In the genomic region with DNA sequence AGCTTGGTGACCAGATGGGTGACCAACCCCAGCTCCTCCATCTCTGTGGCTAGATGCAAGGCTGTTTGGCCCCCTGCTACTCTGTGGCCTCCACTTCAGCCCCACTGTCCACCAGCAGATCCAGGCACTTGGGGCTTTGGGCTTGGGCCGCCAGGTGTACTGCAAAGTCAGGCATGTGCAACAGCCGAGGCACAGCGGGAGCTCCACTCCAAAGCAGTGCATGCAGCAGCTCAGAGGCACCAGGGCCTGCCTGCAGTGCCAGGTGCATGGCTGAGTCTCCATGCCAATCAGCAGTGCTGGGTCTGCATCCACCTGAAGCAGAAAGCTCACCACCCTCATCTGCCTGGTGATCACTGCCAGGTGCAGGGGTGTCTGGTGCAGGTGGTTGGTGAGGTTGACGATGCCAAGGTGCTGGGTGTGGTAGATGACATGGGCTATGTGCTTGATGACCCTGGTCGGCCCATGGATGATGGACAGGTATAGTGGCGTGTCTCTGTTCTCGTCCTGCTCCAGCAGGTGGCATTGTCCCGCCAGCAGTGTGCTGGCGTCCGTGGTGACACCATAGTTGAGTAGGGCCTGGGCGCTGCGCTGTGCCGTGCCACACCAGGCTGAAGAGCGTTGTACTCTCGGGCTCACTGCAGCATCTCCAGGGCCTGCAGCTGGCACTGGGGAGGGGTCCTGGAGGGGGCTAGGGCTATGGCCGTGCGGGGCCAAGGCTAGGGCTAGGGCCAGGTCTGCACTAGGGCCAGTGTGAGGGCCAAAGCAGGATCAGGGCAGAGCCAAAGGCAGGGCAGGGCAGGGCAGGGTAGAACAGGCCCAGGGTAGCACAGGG, we compare ENCODE assay signal across 1 cellular context.
TF ChIP-seq lines count a peak whose summit lies in the region.

No MANE protein-coding gene starts in this region.

TF ChIP-seq in K562, 482 proteins besides CTCF, POLR2A, EP300 and RAD21 (continued from another document):
- no peak for TF ChIP-seq TAF1 (IDR thresholded peaks at IDR 0.05; ENCODE audit: control insufficient read depth, extremely low read depth, insufficient read depth, low read length, severe bottlenecking)
- TF ChIP-seq, protein P1, sequence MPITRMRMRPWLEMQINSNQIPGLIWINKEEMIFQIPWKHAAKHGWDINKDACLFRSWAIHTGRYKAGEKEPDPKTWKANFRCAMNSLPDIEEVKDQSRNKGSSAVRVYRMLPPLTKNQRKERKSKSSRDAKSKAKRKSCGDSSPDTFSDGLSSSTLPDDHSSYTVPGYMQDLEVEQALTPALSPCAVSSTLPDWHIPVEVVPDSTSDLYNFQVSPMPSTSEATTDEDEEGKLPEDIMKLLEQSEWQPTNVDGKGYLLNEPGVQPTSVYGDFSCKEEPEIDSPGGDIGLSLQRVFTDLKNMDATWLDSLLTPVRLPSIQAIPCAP (CRISPR knock-in tag; IDR thresholded peaks at IDR 0.05; ENCODE audit: borderline replicate concordance), result no peak
- TF ChIP-seq SMC3 (conservative IDR thresholded peaks at IDR 0.05; ENCODE audit: insufficient read depth, low read depth, low read length), result peak; percentile 83
- no peak for TF ChIP-seq ZNF695 (CRISPR knock-in tag; IDR thresholded peaks at IDR 0.05)
- no peak for TF ChIP-seq PTRF (tag; IDR thresholded peaks at IDR 0.05)
- no peak for TF ChIP-seq ZBTB5 (IDR thresholded peaks at IDR 0.05)
- no peak for TF ChIP-seq PHB2 (IDR thresholded peaks at IDR 0.05; ENCODE audit: low read depth)
- peak; percentile 43; the same call in 1 of the 2 replicates for TF ChIP-seq CREM (IDR thresholded peaks at IDR 0.05; ENCODE audit: low read depth)
- TF ChIP-seq PCBP2 (IDR thresholded peaks at IDR 0.05; ENCODE audit: low read depth, low read length, poor library complexity, severe bottlenecking), result no peak
- no peak for TF ChIP-seq HOXB6 (CRISPR knock-in tag; IDR thresholded peaks at IDR 0.05; ENCODE audit: borderline replicate concordance)
- no peak for TF ChIP-seq KAT8 (IDR thresholded peaks at IDR 0.05; ENCODE audit: low read depth)
- TF ChIP-seq SMARCA4 (IDR thresholded peaks at IDR 0.05), result no peak
- no peak for TF ChIP-seq DIDO1 (tag; IDR thresholded peaks at IDR 0.05; ENCODE audit: low read depth)
- peak; percentile 52; the same call in 1 of the 2 replicates for TF ChIP-seq STAG1 (CRISPR knock-in tag; IDR thresholded peaks at IDR 0.05; ENCODE audit: borderline replicate concordance)
- no peak for TF ChIP-seq CREB1 (IDR thresholded peaks at IDR 0.05)
- TF ChIP-seq CREB1 (CRISPR knock-in tag; IDR thresholded peaks at IDR 0.05), result 0 out of 2 replicates have a peak, but pooled peaks have one; percentile 22
- TF ChIP-seq MEIS2 (IDR thresholded peaks at IDR 0.05; ENCODE audit: partially characterized antibody), result peak; percentile 72
- no peak for TF ChIP-seq NELFE (IDR thresholded peaks at IDR 0.05; ENCODE audit: insufficient read depth, insufficient read length)
- TF ChIP-seq PHF8 (IDR thresholded peaks at IDR 0.05; ENCODE audit: borderline replicate concordance, low read length), result no peak
- no peak for TF ChIP-seq MBD2 (IDR thresholded peaks at IDR 0.05; ENCODE audit: borderline replicate concordance, low read depth)
- no peak for TF ChIP-seq SIN3B (IDR thresholded peaks at IDR 0.05; ENCODE audit: low read depth)
- TF ChIP-seq IFI16 (CRISPR knock-in tag; IDR thresholded peaks at IDR 0.05), result no peak
- TF ChIP-seq RBM34 (IDR thresholded peaks at IDR 0.05; ENCODE audit: borderline replicate concordance, insufficient read depth, low read length), result no peak
- TF ChIP-seq ASH1L (IDR thresholded peaks at IDR 0.05; ENCODE audit: borderline replicate concordance, low read depth, partially characterized antibody), result no peak
